ENCODE assay signal across 12 cellular contexts in the genomic region with DNA sequence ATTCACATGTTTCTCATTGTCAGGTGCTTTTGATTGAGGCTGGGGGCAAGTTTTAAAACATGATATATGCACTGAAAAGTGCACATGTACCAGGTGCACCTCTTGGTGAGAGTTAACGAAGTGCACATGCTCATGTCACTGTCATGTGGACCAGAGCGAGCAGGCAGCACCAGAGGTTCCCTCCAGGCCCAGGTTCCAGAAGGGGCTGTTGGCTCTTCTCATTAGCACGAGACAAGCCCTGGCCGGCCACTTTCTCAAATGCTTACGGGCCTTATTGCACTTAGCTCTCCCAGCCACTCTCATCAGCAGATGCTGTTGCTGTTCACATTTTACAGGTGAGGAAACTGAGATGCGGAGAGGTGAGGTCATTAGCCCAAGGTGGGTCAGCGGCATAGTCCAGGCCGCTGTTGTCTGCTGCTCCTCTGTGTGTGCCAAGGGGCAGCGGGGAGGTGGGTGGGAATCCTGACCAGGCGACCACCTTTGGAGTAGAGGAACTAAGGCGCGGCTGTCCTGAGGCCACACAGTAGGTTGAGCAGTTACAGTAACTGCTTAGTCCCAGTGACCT.
"Had no signal": no experiment of that assay in that cellular context is flagged by ENCODE, and none has a peak within 500 bp of the region (broad histone marks: within the 10 kb centered on the region; RNA-seq: fewer than 3 reads in every experiment).

No MANE protein-coding gene starts in this region.

- FAIRE-seq: endothelial cell of umbilical vein had no signal

- DNase-seq: activated CD4-positive, alpha-beta T cell treated with anti-CD3 and anti-CD28 coated beads, Interleukin-2, amount 50 U/mL, for 48 hours; activated CD8-positive, alpha-beta memory T cell treated with anti-CD3 and anti-CD28 coated beads, Interleukin-2, amount 50 U/mL, for 4 hours; foreskin keratinocyte; left colon; naive thymus-derived CD4-positive, alpha-beta T cell; nucleus accumbens; SIG-M5; stimulated activated CD4-positive, alpha-beta T cell treated with anti-CD3 and anti-CD28 coated beads, Interleukin-4, amount 100 ng/mL, for 1 hour; stimulated activated CD8-positive, alpha-beta memory T cell treated with anti-CD3 and anti-CD28 coated beads, Interleukin-4, amount 100 ng/mL, for 48 hours had no signal

- H3K27me3 Mint-ChIP-seq: naive thymus-derived CD4-positive, alpha-beta T cell had no signal

- H3K4me3 Mint-ChIP-seq: naive thymus-derived CD4-positive, alpha-beta T cell; T-helper 2 cell treated with Interferon-gamma antibody and Interleukin-4, amounts not matched to agents 5 μg/mL and 100 μg/mL, for 36 hours had no signal

- H3K9me3 Mint-ChIP-seq: naive thymus-derived CD4-positive, alpha-beta T cell; T-helper 2 cell treated with Interferon-gamma antibody and Interleukin-4, amounts not matched to agents 5 μg/mL and 100 μg/mL, for 36 hours had no signal

- ATAC-seq: activated CD4-positive, CD25-positive, alpha-beta regulatory T cell treated with anti-CD3 and anti-CD28 coated beads, Interleukin-2, amount 50 U/mL, for 24 hours; foreskin keratinocyte; left colon; naive thymus-derived CD4-positive, alpha-beta T cell had no signal

- H3K27ac Mint-ChIP-seq: T-helper 2 cell treated with Interferon-gamma antibody and Interleukin-4, amounts not matched to agents 5 μg/mL and 100 μg/mL, for 36 hours had no signal
